Comparison of ENCODE assay signal across 1 cellular context in genomic region chr14:89955022-89955414, GRCh38.
A peak's percentile ranks its signal among the peaks of the same experiment; 100 is the strongest.
TF ChIP-seq lines count a peak whose summit lies in the region.

No MANE protein-coding gene starts in this region.

TF ChIP-seq in K562, 482 proteins besides CTCF, POLR2A, EP300 and RAD21 (continued from another document):
- TF ChIP-seq, protein P1, sequence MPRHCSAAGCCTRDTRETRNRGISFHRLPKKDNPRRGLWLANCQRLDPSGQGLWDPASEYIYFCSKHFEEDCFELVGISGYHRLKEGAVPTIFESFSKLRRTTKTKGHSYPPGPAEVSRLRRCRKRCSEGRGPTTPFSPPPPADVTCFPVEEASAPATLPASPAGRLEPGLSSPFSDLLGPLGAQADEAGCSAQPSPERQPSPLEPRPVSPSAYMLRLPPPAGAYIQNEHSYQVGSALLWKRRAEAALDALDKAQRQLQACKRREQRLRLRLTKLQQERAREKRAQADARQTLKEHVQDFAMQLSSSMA (CRISPR knock-in tag; IDR thresholded peaks at IDR 0.05) = no peak
- TF ChIP-seq ZNF780A (CRISPR knock-in tag; IDR thresholded peaks at IDR 0.05) = no peak
- TF ChIP-seq PHF20 (IDR thresholded peaks at IDR 0.05; ENCODE audit: partially characterized antibody) = no peak
- no peak for TF ChIP-seq NCOA2 (IDR thresholded peaks at IDR 0.05; ENCODE audit: partially characterized antibody in 2 of 2)
- TF ChIP-seq ETS2 (tag; IDR thresholded peaks at IDR 0.05; ENCODE audit: borderline replicate concordance, poor library complexity, severe bottlenecking) = no peak
- no peak for TF ChIP-seq ARHGAP35 (IDR thresholded peaks at IDR 0.05; ENCODE audit: partially characterized antibody)
- no peak for TF ChIP-seq BRF1 (IDR thresholded peaks at IDR 0.05; ENCODE audit: borderline replicate concordance, extremely low read depth, insufficient read length)
- 0 out of 2 replicates have a peak, but pooled peaks have one; percentile 6 for TF ChIP-seq PHF8 (IDR thresholded peaks at IDR 0.05; ENCODE audit: borderline replicate concordance, low read length)
- no peak for TF ChIP-seq ZNF717 (CRISPR knock-in tag; IDR thresholded peaks at IDR 0.05)
- 0 out of 2 replicates have a peak, but pooled peaks have one; percentile 16 for TF ChIP-seq SMARCC2 (IDR thresholded peaks at IDR 0.05; ENCODE audit: low read depth)
- TF ChIP-seq EZH2 (IDR thresholded peaks at IDR 0.05; ENCODE audit: borderline replicate concordance, low read depth, low read length) = no peak
- TF ChIP-seq, protein P2, sequence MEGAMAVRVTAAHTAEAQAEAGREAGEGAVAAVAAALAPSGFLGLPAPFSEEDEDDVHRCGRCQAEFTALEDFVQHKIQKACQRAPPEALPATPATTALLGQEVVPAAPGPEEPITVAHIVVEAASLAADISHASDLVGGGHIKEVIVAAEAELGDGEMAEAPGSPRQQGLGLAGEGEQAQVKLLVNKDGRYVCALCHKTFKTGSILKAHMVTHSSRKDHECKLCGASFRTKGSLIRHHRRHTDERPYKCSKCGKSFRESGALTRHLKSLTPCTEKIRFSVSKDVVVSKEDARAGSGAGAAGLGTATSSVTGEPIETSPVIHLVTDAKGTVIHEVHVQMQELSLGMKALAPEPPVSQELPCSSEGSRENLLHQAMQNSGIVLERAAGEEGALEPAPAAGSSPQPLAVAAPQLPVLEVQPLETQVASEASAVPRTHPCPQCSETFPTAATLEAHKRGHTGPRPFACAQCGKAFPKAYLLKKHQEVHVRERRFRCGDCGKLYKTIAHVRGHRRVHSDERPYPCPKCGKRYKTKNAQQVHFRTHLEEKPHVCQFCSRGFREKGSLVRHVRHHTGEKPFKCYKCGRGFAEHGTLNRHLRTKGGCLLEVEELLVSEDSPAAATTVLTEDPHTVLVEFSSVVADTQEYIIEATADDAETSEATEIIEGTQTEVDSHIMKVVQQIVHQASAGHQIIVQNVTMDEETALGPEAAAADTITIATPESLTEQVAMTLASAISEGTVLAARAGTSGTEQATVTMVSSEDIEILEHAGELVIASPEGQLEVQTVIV (CRISPR knock-in tag; IDR thresholded peaks at IDR 0.05; ENCODE audit: borderline replicate concordance) = no peak
- TF ChIP-seq TGIF2 (CRISPR knock-in tag; IDR thresholded peaks at IDR 0.05) = no peak
- no peak for TF ChIP-seq AFF4 (CRISPR knock-in tag; IDR thresholded peaks at IDR 0.05)
- 0 out of 2 replicates have a peak, but pooled peaks have one; percentile 1 for TF ChIP-seq MYBL2 (IDR thresholded peaks at IDR 0.05; ENCODE audit: low read depth)
- no peak for TF ChIP-seq MYBL2 (CRISPR knock-in tag; IDR thresholded peaks at IDR 0.05; ENCODE audit: borderline replicate concordance)
- TF ChIP-seq MTA2 (IDR thresholded peaks at IDR 0.05; ENCODE audit: low read depth) = no peak
TF ChIP-seq in K562: peak in this region for 5.
